ENCODE assay signal across 8 cellular contexts in genomic region chr9:99821187-99822095, GRCh38. TPM values are rescaled to one million over a fixed set of nuclear protein-coding genes. Genes with fewer than 3 reads are reported as not detected.
DNase-seq lines count a peak whose midpoint lies in the region; ATAC-seq and TF ChIP-seq lines count a peak whose summit lies in the region.

Gene NR4A3 (plus strand): TSS chr9:99821885. CDS start chr9:99828043, 6,158 bp downstream.

- H3K4me3 Mint-ChIP-seq in GM23338: peak within 1 kb of the TSS; percentile 71
- H3K4me3 Mint-ChIP-seq in activated T-helper 2 cell treated with anti-CD3 and anti-CD28 coated beads, Interferon-gamma antibody, Interleukin-2, Interleukin-4, amounts not matched to agents 10 μg/mL and 5 μg/mL and 100 μg/mL, durations not matched to agents 14 hours and 24 hours and 36 hours (ENCODE audit: low read depth): peak within 1 kb of the TSS; percentile 100
- peak within 1 kb of the TSS; percentile 94 for H3K4me3 Mint-ChIP-seq in natural killer cell treated with Interleukin-12 subunit alpha and Interleukin-12 subunit beta and Interleukin-15 and Interleukin-18, amount 100 ng/mL, for 72 hours

- H3K4me3 ChIP-seq in DOHH2 (ENCODE audit: low read length) (peak within 1 kb of the TSS; percentile 83), GM23338 (peak within 1 kb of the TSS; percentile 78), LNCaP clone FGC (ENCODE audit: low read depth, low read length) (peak within 1 kb of the TSS; percentile 89)

- peaks cover 3% of the 10 kb centered on the region for H3K79me2 ChIP-seq in DOHH2 (ENCODE audit: control insufficient read depth, low read length)
- peaks cover 18% of the 10 kb centered on the region; the same call in 1 of the 2 replicates for H3K79me2 ChIP-seq in GM23338 (replicated peaks; ENCODE audit: insufficient read depth)

- CTCF ChIA-PET in RWPE1 (lab: Yijun Ruan, JAX): interaction anchor here (0.6 to 0.9 kb wide), 5 partner anchors 160 to 807 kb away, joined by 3 to 4 read pairs (median 3); no protein-coding TSS in a partner anchor

- no peak within 1 kb of the TSS for H3K27ac Mint-ChIP-seq in GM23338
- H3K27ac Mint-ChIP-seq in activated T-helper 2 cell treated with anti-CD3 and anti-CD28 coated beads, Interferon-gamma antibody, Interleukin-2, Interleukin-4, amounts not matched to agents 10 μg/mL and 5 μg/mL and 100 μg/mL, durations not matched to agents 14 hours and 24 hours and 36 hours: peak within 1 kb of the TSS; percentile 98
- peak within 1 kb of the TSS; percentile 89 to 92 for H3K27ac Mint-ChIP-seq in natural killer cell treated with Interleukin-12 subunit alpha and Interleukin-12 subunit beta and Interleukin-15 and Interleukin-18, amount 100 ng/mL, for 72 hours

- H3K27me3 Mint-ChIP-seq in GM23338 (ENCODE audit: insufficient read depth, low read depth, poor library complexity): peaks cover 72% of the 10 kb centered on the region
- peaks cover 3% of the 10 kb centered on the region for H3K27me3 Mint-ChIP-seq in activated T-helper 2 cell treated with anti-CD3 and anti-CD28 coated beads, Interferon-gamma antibody, Interleukin-2, Interleukin-4, amounts not matched to agents 10 μg/mL and 5 μg/mL and 100 μg/mL, durations not matched to agents 14 hours and 24 hours and 36 hours (ENCODE audit: low read depth)
- H3K27me3 Mint-ChIP-seq in natural killer cell treated with Interleukin-12 subunit alpha and Interleukin-12 subunit beta and Interleukin-15 and Interleukin-18, amount 100 ng/mL, for 72 hours: peaks cover 9 to 18% of the 10 kb centered on the region in 2 donors

- peak; percentile 10 for ATAC-seq in GM23338
- ATAC-seq in natural killer cell treated with Interleukin-12 subunit alpha and Interleukin-12 subunit beta and Interleukin-15 and Interleukin-18, amount 100 ng/mL, for 72 hours: peak; percentile 44 to 54

- H3K4me1 ChIP-seq in DOHH2 (ENCODE audit: control insufficient read depth, low read length) (peaks cover 51% of the 10 kb centered on the region), GM23338 (ENCODE audit: insufficient read depth) (peaks cover 40% of the 10 kb centered on the region)

- H3K36me3 Mint-ChIP-seq in GM23338 (ENCODE audit: low read depth): no peaks in the 10 kb centered on the region; the same call in 2 of the 3 replicates
- H3K36me3 Mint-ChIP-seq in activated T-helper 2 cell treated with anti-CD3 and anti-CD28 coated beads, Interferon-gamma antibody, Interleukin-2, Interleukin-4, amounts not matched to agents 10 μg/mL and 5 μg/mL and 100 μg/mL, durations not matched to agents 14 hours and 24 hours and 36 hours (ENCODE audit: low read depth): peaks cover 45% of the 10 kb centered on the region
- H3K36me3 Mint-ChIP-seq in natural killer cell treated with Interleukin-12 subunit alpha and Interleukin-12 subunit beta and Interleukin-15 and Interleukin-18, amount 100 ng/mL, for 72 hours: no peaks in the 10 kb centered on the region

- peak; percentile 94 for DNase-seq in GM23338 (ENCODE audit: low spot score)
- DNase-seq in LNCaP clone FGC (ENCODE audit: low read depth): peak; percentile 91
- peak; percentile 98 for DNase-seq in RWPE1 (ENCODE audit: low spot score)
- peak; percentile 87 for DNase-seq in activated T-helper 2 cell treated with anti-CD3 and anti-CD28 coated beads, Interferon-gamma antibody, Interleukin-2, Interleukin-4, amounts not matched to agents 10 μg/mL and 5 μg/mL and 100 μg/mL, durations not matched to agents 14 hours and 24 hours and 36 hours (ENCODE audit: low spot score)
- peak; percentile 99 for DNase-seq in fibroblast of peridontal ligament (ENCODE audit: extremely low read depth)
- DNase-seq in natural killer cell treated with Interleukin-12 subunit alpha and Interleukin-12 subunit beta and Interleukin-15 and Interleukin-18, amount 100 ng/mL, for 72 hours (ENCODE audit: low spot score): peak; percentile 89
- peak; percentile 80 for DNase-seq in stimulated activated naive CD4-positive, alpha-beta T cell treated with Interleukin-2 at 50 U/mL for 16 hours (lab: John Stamatoyannopoulos, UW)

- H3K4me2 ChIP-seq in DOHH2 (ENCODE audit: low read length) (peak within 1 kb of the TSS; percentile 95), GM23338 (peak within 1 kb of the TSS; percentile 93)

- H3K27me3 ChIP-seq in DOHH2 (ENCODE audit: control insufficient read depth, low read length) (peaks cover 46% of the 10 kb centered on the region), GM23338 (ENCODE audit: insufficient read depth) (peaks cover 64% of the 10 kb centered on the region)

- H3K9me2 ChIP-seq in DOHH2 (replicated peaks; ENCODE audit: control insufficient read depth, low read length) (no peaks in the 10 kb centered on the region), GM23338 (ENCODE audit: insufficient read depth) (no peaks in the 10 kb centered on the region)

- H4K20me1 ChIP-seq in DOHH2 (ENCODE audit: control insufficient read depth, insufficient read depth, low read depth, low read length) (peaks cover 6% of the 10 kb centered on the region; the same call in 1 of the 2 replicates), GM23338 (replicated peaks; ENCODE audit: insufficient read depth) (peaks cover 6% of the 10 kb centered on the region)

- intact Hi-C loops in activated T-helper 2 cell treated with anti-CD3 and anti-CD28 coated beads, Interferon-gamma antibody, Interleukin-2, Interleukin-4, amounts not matched to agents 10 μg/mL and 5 μg/mL and 100 μg/mL, durations not matched to agents 14 hours and 24 hours and 36 hours (cut with micrococcal nuclease): loop anchor here (2.0 to 10.0 kb wide), 13 partner anchors 51 to 764 kb away; partner anchors contain the start of genes ERP44, INVS, SEC61B and STX17

- H3K4me1 Mint-ChIP-seq in GM23338: peaks cover 37% of the 10 kb centered on the region
- peaks cover 39% of the 10 kb centered on the region for H3K4me1 Mint-ChIP-seq in activated T-helper 2 cell treated with anti-CD3 and anti-CD28 coated beads, Interferon-gamma antibody, Interleukin-2, Interleukin-4, amounts not matched to agents 10 μg/mL and 5 μg/mL and 100 μg/mL, durations not matched to agents 14 hours and 24 hours and 36 hours (ENCODE audit: low read depth)
- peaks cover 62 to 65% of the 10 kb centered on the region in 2 donors for H3K4me1 Mint-ChIP-seq in natural killer cell treated with Interleukin-12 subunit alpha and Interleukin-12 subunit beta and Interleukin-15 and Interleukin-18, amount 100 ng/mL, for 72 hours (ENCODE audit: low read depth in 2 of 2)

- no peaks in the 10 kb centered on the region for H3K36me3 ChIP-seq in DOHH2 (ENCODE audit: control insufficient read depth, low read length)
- no peaks in the 10 kb centered on the region for H3K36me3 ChIP-seq in GM23338 (ENCODE audit: insufficient read depth)

- no peak for TF ChIP-seq CTCF in DOHH2 (IDR thresholded peaks at IDR 0.05; ENCODE audit: low read depth, low read length, poor library complexity, severe bottlenecking)
- no peak for TF ChIP-seq CTCF in GM23338 (conservative IDR thresholded peaks at IDR 0.05; ENCODE audit: low read depth in 2 of 2)
- TF ChIP-seq CTCF in LNCaP clone FGC (IDR thresholded peaks at IDR 0.05; ENCODE audit: control insufficient read depth, extremely low read depth, insufficient read depth): peak; percentile 25; the same call in 1 of the 2 replicates
- 0 out of 2 replicates have a peak, but pooled peaks have one; percentile 22 for TF ChIP-seq CTCF in RWPE1 (conservative IDR thresholded peaks at IDR 0.05; ENCODE audit: low read depth)

- H3K27ac ChIP-seq in DOHH2 (ENCODE audit: low read depth, low read length): peak within 1 kb of the TSS; percentile 57
- no peak within 1 kb of the TSS for H3K27ac ChIP-seq in GM23338 (ENCODE audit: low read depth)
- peak within 1 kb of the TSS; percentile 93 for H3K27ac ChIP-seq in RWPE1

- H3K9me3 ChIP-seq in DOHH2 (ENCODE audit: control insufficient read depth, insufficient read depth, low read length): no peaks in the 10 kb centered on the region

- H3F3A ChIP-seq in DOHH2 (ENCODE audit: control insufficient read depth, insufficient read depth): peaks cover 26% of the 10 kb centered on the region
- H3F3A ChIP-seq in GM23338 (replicated peaks; ENCODE audit: low read depth): peaks cover 26% of the 10 kb centered on the region

- POLR2A ChIA-PET in RWPE1 (lab: Yijun Ruan, JAX; ENCODE audit: low non-redundant PET): interaction anchor here (0.6 to 0.7 kb wide), 2 partner anchors 84 to 273 kb away, joined by 4 to 6 read pairs; no protein-coding TSS in a partner anchor

- H2AFZ ChIP-seq in GM23338: peak within 1 kb of the TSS; percentile 96

- no peaks in the 10 kb centered on the region for H3K9me3 Mint-ChIP-seq in GM23338
- no peaks in the 10 kb centered on the region for H3K9me3 Mint-ChIP-seq in activated T-helper 2 cell treated with anti-CD3 and anti-CD28 coated beads, Interferon-gamma antibody, Interleukin-2, Interleukin-4, amounts not matched to agents 10 μg/mL and 5 μg/mL and 100 μg/mL, durations not matched to agents 14 hours and 24 hours and 36 hours
- no peaks in the 10 kb centered on the region for H3K9me3 Mint-ChIP-seq in natural killer cell treated with Interleukin-12 subunit alpha and Interleukin-12 subunit beta and Interleukin-15 and Interleukin-18, amount 100 ng/mL, for 72 hours

TF ChIP-seq in GM23338, 12 proteins besides CTCF, POLR2A, EP300 and RAD21 (continues in another document):
- TF ChIP-seq STAT1 (IDR thresholded peaks at IDR 0.05; ENCODE audit: unreplicated experiment) (no peak), CREB1 (CRISPR knock-in tag; IDR thresholded peaks at IDR 0.05; ENCODE audit: low read depth) (peak; percentile 94), JUNB (IDR thresholded peaks at IDR 0.05; ENCODE audit: unreplicated experiment) (no peak)

RNA-seq across cellular contexts. Expression of gene NR4A3, which starts in this region (rescaled TPM):
- 0.17 and 0.58 TPM in 2 replicates for total RNA-seq in GM23338 (2014; rRNA removed; shearing (Covaris generic))
- 0.10 and 0.17 TPM in 2 replicates for polyA plus RNA-seq in GM23338 (2016; fragmentation: Nextera tagmentation; extraction: Ambion mirVana)
- 161 and 169 TPM in 2 replicates for total RNA-seq in activated T-helper 2 cell treated with anti-CD3 and anti-CD28 coated beads, Interferon-gamma antibody, Interleukin-2, Interleukin-4, amounts not matched to agents 10 μg/mL and 5 μg/mL and 100 μg/mL, durations not matched to agents 14 hours and 24 hours and 36 hours
- 1 to 10 TPM; 1.3 to 2.4 TPM for total RNA-seq in natural killer cell treated with Interleukin-12 subunit alpha and Interleukin-12 subunit beta and Interleukin-15 and Interleukin-18, amount 100 ng/mL, for 72 hours

Comparison
In these comparisons a context has a peak if more than half of its experiments do, and no peak if none do; other contexts are left out.
1. RNA of gene NR4A3 (total RNA-seq): 161 to 169 TPM in activated T-helper 2 cell treated with anti-CD3 and anti-CD28 coated beads, Interferon-gamma antibody, Interleukin-2, Interleukin-4, amounts not matched to agents 10 μg/mL and 5 μg/mL and 100 μg/mL, durations not matched to agents 14 hours and 24 hours and 36 hours; 1.3 to 2.4 TPM in natural killer cell treated with Interleukin-12 subunit alpha and Interleukin-12 subunit beta and Interleukin-15 and Interleukin-18, amount 100 ng/mL, for 72 hours and 0.17 to 0.58 TPM in GM23338; every median in the first group is over 10 times any median in the second.
2. Peak in DNase-seq, ATAC-seq, H3K4me3 ChIP-seq and H3K4me2 ChIP-seq in GM23338; RNA of the gene not detected or under 1 TPM.
3. CTCF ChIP-seq: peak in LNCaP clone FGC (single experiment) and RWPE1 (single experiment); none in DOHH2 (single experiment) and GM23338 (0 of 2).
4. Peak in every context shown above with its lines, with median percentiles within 50 percentile points of each other: H3K4me3 ChIP-seq, DNase-seq and H3K4me3 Mint-ChIP-seq.